Comparison of ENCODE assay signal across 24 cellular contexts in the genomic region with DNA sequence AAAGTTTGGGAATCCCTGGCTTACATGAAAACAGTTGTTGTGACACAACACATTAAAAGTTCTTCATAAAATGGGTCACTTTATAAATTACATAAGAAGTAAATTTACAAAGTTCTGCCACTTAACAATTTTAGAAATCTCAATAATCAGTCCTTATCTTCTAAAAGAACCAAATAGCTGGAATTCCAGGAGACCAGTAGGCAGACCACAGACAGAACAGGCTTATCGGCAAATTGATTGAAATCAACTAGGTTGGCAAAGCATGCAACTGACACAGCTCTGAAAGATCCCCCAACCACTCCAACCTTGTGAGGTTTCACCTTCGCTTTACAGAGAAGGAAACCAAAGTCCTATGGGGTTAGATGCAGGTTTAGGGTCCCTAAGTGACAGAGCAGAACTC.
"Had no signal": no experiment of that assay in that cellular context is flagged by ENCODE, and none has a peak within 500 bp of the region (broad histone marks: within the 10 kb centered on the region; RNA-seq: fewer than 3 reads in every experiment).

No MANE protein-coding gene starts in this region.

- H3K9me3 Mint-ChIP-seq: activated CD4-positive, alpha-beta memory T cell treated with anti-CD3 and anti-CD28 coated beads, Interleukin-2, amount 10 ng/mL, durations not matched to agents 7 days and 5 days; activated CD4-positive, alpha-beta T cell treated with anti-CD3 and anti-CD28 coated beads, Interleukin-2, amount 10 ng/mL, durations not matched to agents 24 days and 14 days; activated naive CD4-positive, alpha-beta T cell treated with anti-CD3 and anti-CD28 coated beads for 36 hours; activated T-cell treated with anti-CD3 and anti-CD28 coated beads, Interleukin-2, amount 50 U/mL, for 72 hours; brain; effector memory CD8-positive, alpha-beta T cell; naive B cell; stimulated activated memory B cell treated with anti-CD40 and anti-IgM and Interleukin-4, amounts not matched to agents 10 μg/mL and 1 μg/mL and 100 μg/mL, for 72 hours had no signal

- FAIRE-seq: colon, frontal cortex had no signal

- H3K4me1 Mint-ChIP-seq: activated CD4-positive, alpha-beta memory T cell treated with anti-CD3 and anti-CD28 coated beads, Interleukin-2, amount 10 ng/mL, durations not matched to agents 7 days and 5 days; activated CD4-positive, alpha-beta T cell treated with anti-CD3 and anti-CD28 coated beads, Interleukin-2, amount 10 ng/mL, durations not matched to agents 24 days and 14 days; naive B cell; stimulated activated memory B cell treated with anti-CD40 and anti-IgM and Interleukin-4, amounts not matched to agents 10 μg/mL and 1 μg/mL and 100 μg/mL, for 72 hours had no signal

- H3K27me3 ChIP-seq: esophagus muscularis mucosa, sigmoid colon, uterus had no signal

- H3K9me3 ChIP-seq: esophagus muscularis mucosa, sigmoid colon, uterus had no signal

- H3K36me3 ChIP-seq: esophagus muscularis mucosa, sigmoid colon, uterus had no signal

- H3K4me3 ChIP-seq: esophagus muscularis mucosa, sigmoid colon, smooth muscle cell, uterus had no signal

- H3K27me3 Mint-ChIP-seq: activated CD4-positive, alpha-beta memory T cell treated with anti-CD3 and anti-CD28 coated beads, Interleukin-2, amount 10 ng/mL, durations not matched to agents 7 days and 5 days; activated CD4-positive, alpha-beta T cell treated with anti-CD3 and anti-CD28 coated beads, Interleukin-2, amount 10 ng/mL, durations not matched to agents 24 days and 14 days; progenitor cell of endocrine pancreas; stimulated activated memory B cell treated with anti-CD40 and anti-IgM and Interleukin-4, amounts not matched to agents 10 μg/mL and 1 μg/mL and 100 μg/mL, for 72 hours had no signal

- H3K4me2 ChIP-seq: smooth muscle cell had no signal

- H3K36me3 Mint-ChIP-seq: naive B cell; stimulated activated memory B cell treated with anti-CD40 and anti-IgM and Interleukin-4, amounts not matched to agents 10 μg/mL and 1 μg/mL and 100 μg/mL, for 72 hours had no signal

- ATAC-seq: activated CD4-positive, CD25-positive, alpha-beta regulatory T cell treated with anti-CD3 and anti-CD28 coated beads, Interleukin-2, amount 50 U/mL, for 24 hours; activated T-cell treated with anti-CD3 and anti-CD28 coated beads, Interleukin-2, amount 50 U/mL, for 72 hours; effector memory CD8-positive, alpha-beta T cell; left colon; stimulated activated memory B cell treated with anti-CD40 and anti-IgM and Interleukin-4, amounts not matched to agents 10 μg/mL and 1 μg/mL and 100 μg/mL, for 72 hours had no signal

- H3K27ac ChIP-seq: esophagus muscularis mucosa, sigmoid colon, uterus had no signal

- H3K4me3 Mint-ChIP-seq: activated CD4-positive, alpha-beta memory T cell treated with anti-CD3 and anti-CD28 coated beads, Interleukin-2, amount 10 ng/mL, durations not matched to agents 7 days and 5 days; activated CD4-positive, alpha-beta T cell treated with anti-CD3 and anti-CD28 coated beads, Interleukin-2, amount 10 ng/mL, durations not matched to agents 24 days and 14 days; activated naive CD4-positive, alpha-beta T cell treated with anti-CD3 and anti-CD28 coated beads for 36 hours; activated T-cell treated with anti-CD3 and anti-CD28 coated beads, Interleukin-2, amount 50 U/mL, for 72 hours; brain; effector memory CD8-positive, alpha-beta T cell; naive B cell; stimulated activated memory B cell treated with anti-CD40 and anti-IgM and Interleukin-4, amounts not matched to agents 10 μg/mL and 1 μg/mL and 100 μg/mL, for 72 hours had no signal

- H3K4me1 ChIP-seq: esophagus muscularis mucosa, sigmoid colon, uterus had no signal

- DNase-seq: activated CD4-positive, alpha-beta memory T cell treated with anti-CD3 and anti-CD28 coated beads, Interleukin-2, amount 10 ng/mL, durations not matched to agents 7 days and 5 days; activated CD4-positive, alpha-beta T cell treated with anti-CD3 and anti-CD28 coated beads, Interleukin-2, amount 10 ng/mL, durations not matched to agents 24 days and 14 days; activated effector memory CD4-positive, alpha-beta T cell treated with Interleukin-2 at 50 U/mL for 16 hours; activated naive CD4-positive, alpha-beta T cell treated with anti-CD3 and anti-CD28 coated beads for 36 hours; activated T-cell treated with anti-CD3 and anti-CD28 coated beads, Interleukin-2, amount 50 U/mL, for 72 hours; central memory CD4-positive, alpha-beta T cell; effector memory CD8-positive, alpha-beta T cell; hypothalamus; islet precursor cell; left colon; mesenchymal stem cell; naive B cell; retina; sigmoid colon; stimulated activated CD4-positive, alpha-beta T cell treated with anti-CD3 and anti-CD28 coated beads, Interleukin-15, amount 100 ng/mL, for 24 hours; uterus had no signal

- H3K27ac Mint-ChIP-seq: activated CD4-positive, alpha-beta memory T cell treated with anti-CD3 and anti-CD28 coated beads, Interleukin-2, amount 10 ng/mL, durations not matched to agents 7 days and 5 days; activated CD4-positive, alpha-beta T cell treated with anti-CD3 and anti-CD28 coated beads, Interleukin-2, amount 10 ng/mL, durations not matched to agents 24 days and 14 days; activated naive CD4-positive, alpha-beta T cell treated with anti-CD3 and anti-CD28 coated beads for 36 hours; activated T-cell treated with anti-CD3 and anti-CD28 coated beads, Interleukin-2, amount 50 U/mL, for 72 hours; brain; effector memory CD8-positive, alpha-beta T cell; naive B cell; progenitor cell of endocrine pancreas; stimulated activated memory B cell treated with anti-CD40 and anti-IgM and Interleukin-4, amounts not matched to agents 10 μg/mL and 1 μg/mL and 100 μg/mL, for 72 hours had no signal
